Comparison of ENCODE assay signal across 9 cellular contexts in genomic region chr7:150405584-150406310, GRCh38. TPM values are rescaled to one million over a fixed set of nuclear protein-coding genes. Genes with fewer than 3 reads are reported as not detected.
DNase-seq lines count a peak whose midpoint lies in the region; ATAC-seq and TF ChIP-seq lines count a peak whose summit lies in the region.
"Had no signal": no experiment of that assay in that cellular context is flagged by ENCODE, and none has a peak within 500 bp of the region (broad histone marks: within the 10 kb centered on the region; RNA-seq: fewer than 3 reads in every experiment).

No MANE protein-coding gene starts in this region.

- H3K4me3 ChIP-seq in Karpas-422 (ENCODE audit: low read length) (peak overlapping the region; percentile 92), parathyroid adenoma (ENCODE audit: low read depth, low read length) (peak overlapping the region; percentile 60)

- H2AFZ ChIP-seq in Karpas-422 (ENCODE audit: low read length) = peak overlapping the region; percentile 93
- peak overlapping the region; percentile 99 for H2AFZ ChIP-seq in parathyroid adenoma

- H3K27me3 ChIP-seq in Karpas-422 (ENCODE audit: low read length) (no peaks in the 10 kb centered on the region), parathyroid adenoma (ENCODE audit: control insufficient read depth, insufficient read depth, low read length) (no peaks in the 10 kb centered on the region)

- H3K4me1 ChIP-seq in Karpas-422 (ENCODE audit: low read length) (peaks cover 31% of the 10 kb centered on the region), parathyroid adenoma (peaks cover 23% of the 10 kb centered on the region)

- H3K4me3 Mint-ChIP-seq in activated naive CD4-positive, alpha-beta T cell treated with anti-CD3 and anti-CD28 coated beads, Interleukin-2, amount 50 U/mL, for 24 hours = peak overlapping the region; percentile 93

- ATAC-seq in Right ventricle myocardium superior (ENCODE audit: poor library complexity) (peak; percentile 59), GM18502 (IDR thresholded peaks at IDR 0.05; ENCODE audit: poor library complexity, unreplicated experiment) (no peak), HG03469 (IDR thresholded peaks at IDR 0.05; ENCODE audit: unreplicated experiment) (no peak)

- H3K9me2 ChIP-seq in Karpas-422 (replicated peaks; ENCODE audit: insufficient read depth, low read length) = no peaks in the 10 kb centered on the region

- H3K27me3 Mint-ChIP-seq in activated naive CD4-positive, alpha-beta T cell treated with anti-CD3 and anti-CD28 coated beads, Interleukin-2, amount 50 U/mL, for 24 hours = no peaks in the 10 kb centered on the region

- no peaks in the 10 kb centered on the region for H4K20me1 ChIP-seq in Karpas-422 (ENCODE audit: insufficient read depth, low read depth, low read length)

- peaks cover 40% of the 10 kb centered on the region for H3K4me1 Mint-ChIP-seq in activated naive CD4-positive, alpha-beta T cell treated with anti-CD3 and anti-CD28 coated beads, Interleukin-2, amount 50 U/mL, for 24 hours

- H3K36me3 Mint-ChIP-seq in activated naive CD4-positive, alpha-beta T cell treated with anti-CD3 and anti-CD28 coated beads, Interleukin-2, amount 50 U/mL, for 24 hours = peaks cover 7% of the 10 kb centered on the region

- H3K9ac ChIP-seq in Karpas-422 (ENCODE audit: low read length) (peak overlapping the region; percentile 83), parathyroid adenoma (peak overlapping the region; percentile 22)

- intact Hi-C loops in Right ventricle myocardium superior (cut with DNase I) = no loop called here

- H3K27ac ChIP-seq in Karpas-422 (ENCODE audit: low read length) (no peak overlapping the region), parathyroid adenoma (peak overlapping the region; percentile 85)

- no peak for TF ChIP-seq CTCF in parathyroid adenoma (IDR thresholded peaks at IDR 0.05)

- peak; percentile 52 for DNase-seq in COLO668 (lab: John Stamatoyannopoulos, UW; ENCODE audit: unreplicated experiment)
- DNase-seq in Karpas-422 = no peak
- no peak for DNase-seq in Right ventricle myocardium superior
- no peak for DNase-seq in NCI-H2107 treated with DMSO at 0.1 percent for 48 hours (lab: John Stamatoyannopoulos, UW; ENCODE audit: unreplicated experiment)

- H3K79me2 ChIP-seq in Karpas-422 (ENCODE audit: low read length) = no peaks in the 10 kb centered on the region
- no peaks in the 10 kb centered on the region for H3K79me2 ChIP-seq in parathyroid adenoma

- H3K4me2 ChIP-seq in Karpas-422 (ENCODE audit: low read depth, low read length, poor library complexity, severe bottlenecking) (peak overlapping the region; percentile 87), parathyroid adenoma (ENCODE audit: low read length) (peak overlapping the region; percentile 63)

- no peaks in the 10 kb centered on the region for H3K9me3 Mint-ChIP-seq in activated naive CD4-positive, alpha-beta T cell treated with anti-CD3 and anti-CD28 coated beads, Interleukin-2, amount 50 U/mL, for 24 hours

- peak overlapping the region; percentile 90 for H3K27ac Mint-ChIP-seq in activated naive CD4-positive, alpha-beta T cell treated with anti-CD3 and anti-CD28 coated beads, Interleukin-2, amount 50 U/mL, for 24 hours

- no peaks in the 10 kb centered on the region for H3K36me3 ChIP-seq in Karpas-422 (ENCODE audit: insufficient read depth, low read length)
- H3K36me3 ChIP-seq in parathyroid adenoma (ENCODE audit: control insufficient read depth, insufficient read depth, low read length) = no peaks in the 10 kb centered on the region

- no peaks in the 10 kb centered on the region for H3K9me3 ChIP-seq in Karpas-422 (ENCODE audit: low read length)
- H3K9me3 ChIP-seq in parathyroid adenoma (ENCODE audit: control insufficient read depth, low read length) = no peaks in the 10 kb centered on the region

RNA-seq across cellular contexts. Expression of gene ZNF775, which starts 26.6 kb away (rescaled TPM):
- total RNA-seq in Karpas-422 (2014; rRNA removed; shearing (Covaris generic); ENCODE audit: low replicate concordance) = 1.5 and 4.7 TPM in 2 replicates
- 3.6 TPM for total RNA-seq in Right ventricle myocardium superior

RNA-seq across cellular contexts. Expression of gene REPIN1, which starts 37.1 kb away (rescaled TPM):
- 53.3 and 98.4 TPM in 2 replicates for total RNA-seq in Karpas-422 (2014; rRNA removed; shearing (Covaris generic); ENCODE audit: low replicate concordance)
- 116 TPM for total RNA-seq in Right ventricle myocardium superior

RNA-seq across cellular contexts. Expression of gene GIMAP8, which starts 44.7 kb away (rescaled TPM):
- not detected in 2 replicates for total RNA-seq in Karpas-422 (2014; rRNA removed; shearing (Covaris generic); ENCODE audit: low replicate concordance)
- 14.4 TPM for total RNA-seq in Right ventricle myocardium superior
- total RNA-seq: SK-MEL-5 had no signal

Comparison
In these comparisons a context has a peak if more than half of its experiments do, and no peak if none do; other contexts are left out.
1. RNA of gene GIMAP8, which starts 44.7 kb away (total RNA-seq): 14.4 TPM in Right ventricle myocardium superior (single experiment); not detected in Karpas-422; every median in the first group is over 10 times any median in the second.